ENCODE assay signal across 18 cellular contexts in genomic region chr12:101719566-101719965, GRCh38. TPM values are rescaled to one million over a fixed set of nuclear protein-coding genes. Genes with fewer than 3 reads are reported as not detected.
"Had no signal": no experiment of that assay in that cellular context is flagged by ENCODE, and none has a peak within 500 bp of the region (broad histone marks: within the 10 kb centered on the region; RNA-seq: fewer than 3 reads in every experiment).

No MANE protein-coding gene starts in this region.

- H3K36me3 ChIP-seq: thoracic aorta had no signal

- H3K4me3 ChIP-seq: heart right ventricle, mucosa of descending colon, psoas muscle, skin epidermis, thoracic aorta, upper lobe of left lung had no signal

- H3K27ac ChIP-seq: heart right ventricle, psoas muscle, skin epidermis, thoracic aorta, upper lobe of left lung had no signal

- DNase-seq: activated CD4-positive, alpha-beta T cell treated with anti-CD3 and anti-CD28 coated beads, Interleukin-2, amount 50 U/mL, for 48 hours; activated naive CD8-positive, alpha-beta T cell treated with anti-CD3 and anti-CD28 coated beads for 36 hours; activated T-cell treated with anti-CD3 and anti-CD28 coated beads for 4 hours; effector memory CD8-positive, alpha-beta T cell; heart right ventricle; kidney glomerular epithelial cell; mesenchymal stem cell; mucosa of descending colon; naive B cell; psoas muscle; right cardiac atrium; stimulated activated CD4-positive, alpha-beta T cell treated with anti-CD3 and anti-CD28 coated beads, Interleukin-4, amount 100 ng/mL, for 1 hour; SW 1271; upper lobe of left lung had no signal

- H3K9me3 ChIP-seq: heart right ventricle, mucosa of descending colon, psoas muscle, thoracic aorta, upper lobe of left lung had no signal

- H3K4me1 ChIP-seq: psoas muscle had no signal

- H3K27me3 ChIP-seq: heart right ventricle, upper lobe of left lung had no signal

RNA-seq across cellular contexts. Expression of gene SYCP3, which starts 19.7 kb away (rescaled TPM):
- total RNA-seq: neural crest cell, osteocyte, thoracic aorta had no signal
